ENCODE assay signal across 2 cellular contexts in genomic region chr16:86510465-86511261, GRCh38.
TF ChIP-seq lines count a peak whose summit lies in the region.

Gene FOXF1 (plus strand): TSS chr16:86510527. CDS start chr16:86510570, 43 bp downstream.

TF ChIP-seq in GM12878, 131 proteins besides CTCF, POLR2A, EP300 and RAD21:
- TF ChIP-seq SMARCA5 (IDR thresholded peaks at IDR 0.05), result no peak
- no peak for TF ChIP-seq KLF5 (IDR thresholded peaks at IDR 0.05; ENCODE audit: partially characterized antibody)
- TF ChIP-seq NFYA (IDR thresholded peaks at IDR 0.05; ENCODE audit: borderline replicate concordance, low read depth, low read length), result no peak
- TF ChIP-seq POU2F2 (IDR thresholded peaks at IDR 0.05; ENCODE audit: borderline replicate concordance, low read depth, low read length), result no peak
- no peak for TF ChIP-seq EZH2 (IDR thresholded peaks at IDR 0.05; ENCODE audit: borderline replicate concordance, control insufficient read depth, low read depth, low read length)
- TF ChIP-seq NR2F1 (conservative IDR thresholded peaks at IDR 0.05), result no peak
- no peak for TF ChIP-seq HDAC6 (IDR thresholded peaks at IDR 0.05; ENCODE audit: unreplicated experiment)
- no peak for TF ChIP-seq ZBTB11 (CRISPR knock-in tag; IDR thresholded peaks at IDR 0.05)
- no peak for TF ChIP-seq RBBP5 (conservative IDR thresholded peaks at IDR 0.05)
- no peak for TF ChIP-seq IKZF2 (IDR thresholded peaks at IDR 0.05)
- no peak for TF ChIP-seq PML (IDR thresholded peaks at IDR 0.05; ENCODE audit: low read length)
- no peak for TF ChIP-seq SP1 (IDR thresholded peaks at IDR 0.05; ENCODE audit: low read depth, low read length)
- no peak for TF ChIP-seq MEF2A (IDR thresholded peaks at IDR 0.05; ENCODE audit: insufficient read depth, low read depth, low read length)
- TF ChIP-seq SKIL (IDR thresholded peaks at IDR 0.05; ENCODE audit: low read depth, poor library complexity, severe bottlenecking), result no peak
- no peak for TF ChIP-seq MAX (IDR thresholded peaks at IDR 0.05; ENCODE audit: low read depth, low read length)
- no peak for TF ChIP-seq SUPT20H (IDR thresholded peaks at IDR 0.05; ENCODE audit: borderline replicate concordance, control insufficient read depth, low read depth, low read length)
- TF ChIP-seq BCL3 (IDR thresholded peaks at IDR 0.05; ENCODE audit: borderline replicate concordance, insufficient read depth, low read depth, low read length, poor library complexity, severe bottlenecking), result no peak
- TF ChIP-seq HDAC2 (IDR thresholded peaks at IDR 0.05), result no peak
- TF ChIP-seq RAD51 (IDR thresholded peaks at IDR 0.05), result no peak

TF ChIP-seq in HepG2, 621 proteins besides CTCF, POLR2A, EP300 and RAD21:
- TF ChIP-seq TFDP2 (CRISPR knock-in tag; IDR thresholded peaks at IDR 0.05) (no peak), HDAC1 (CRISPR knock-in tag; IDR thresholded peaks at IDR 0.05) (no peak), EZH2 (conservative IDR thresholded peaks at IDR 0.05; ENCODE audit: low read depth, low read length) (peak; percentile 41; the same call in 1 of the 2 replicates), ZNF263 (CRISPR knock-in tag; IDR thresholded peaks at IDR 0.05) (0 out of 2 replicates have a peak, but pooled peaks have one; percentile 5), ZNF800 (CRISPR knock-in tag; IDR thresholded peaks at IDR 0.05) (peak; percentile 87)
